Comparison of ENCODE assay signal across 16 cellular contexts in the genomic region with DNA sequence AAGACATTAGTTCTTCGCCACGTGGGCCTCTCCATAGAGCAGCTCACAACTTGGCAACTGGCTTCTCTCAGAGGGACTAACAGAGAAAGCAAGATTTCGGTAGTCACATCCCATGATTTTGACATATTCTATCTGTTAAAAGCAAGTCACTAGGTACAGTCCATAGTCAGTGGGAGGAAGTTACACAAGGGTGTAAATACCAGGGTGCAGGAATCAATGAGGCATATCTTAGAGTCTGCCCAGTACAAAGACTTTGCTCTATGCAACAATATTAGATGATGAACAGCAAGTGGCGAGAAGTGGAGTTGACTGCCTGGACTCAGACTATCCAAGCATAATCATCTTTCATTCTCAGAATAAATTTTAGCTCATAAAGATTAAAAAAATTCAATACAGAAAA.
DNase-seq lines count a peak whose midpoint lies in the region; ATAC-seq, FAIRE-seq and TF ChIP-seq lines count a peak whose summit lies in the region.
"Had no signal": no experiment of that assay in that cellular context is flagged by ENCODE, and none has a peak within 500 bp of the region (broad histone marks: within the 10 kb centered on the region; RNA-seq: fewer than 3 reads in every experiment).

No MANE protein-coding gene starts in this region.

- intact Hi-C loops in HepG2 (cut with micrococcal nuclease; ENCODE audit: unreplicated experiment) (no loop called here), right lobe of liver (cut with DNase I) (no loop called here), sciatic nerve (cut with DNase I) (no loop called here)

- H3K9me3 ChIP-seq in HepG2 (ENCODE audit: low read length) (no peaks in the 10 kb centered on the region), right lobe of liver (no peaks in the 10 kb centered on the region)
- H3K9me3 ChIP-seq: BLaER1, Caco-2 had no signal

- peak; percentile 86 for ATAC-seq in HepG2
- no peak for ATAC-seq in right lobe of liver
- peak; percentile 17 for ATAC-seq in sciatic nerve

- no peaks in the 10 kb centered on the region for H4K20me1 ChIP-seq in HepG2 (ENCODE audit: insufficient read depth, low read length)
- H4K20me1 ChIP-seq: BLaER1 had no signal

- no peaks in the 10 kb centered on the region for H3K36me3 ChIP-seq in HepG2 (replicated peaks in 1 of 2; ENCODE audit: control insufficient read depth in 1 of 2, insufficient read depth in 2 of 2, low read length in 2 of 2)
- H3K36me3 ChIP-seq in right lobe of liver: no peaks in the 10 kb centered on the region
- H3K36me3 ChIP-seq: BLaER1 had no signal

- in situ Hi-C loops in HepG2 (cut with HindIII; ENCODE audit: extremely low pct_ligation_motif_present, low pct_unique_long_range_greater_than_20kb): no loop called here

- no peak overlapping the region for H2AFZ ChIP-seq in HepG2 (ENCODE audit: low read length)
- H2AFZ ChIP-seq: GM23248 had no signal

- no peak for TF ChIP-seq CTCF in HepG2 (CRISPR knock-in tag; IDR thresholded peaks at IDR 0.05)
- TF ChIP-seq CTCF in right lobe of liver (IDR thresholded peaks at IDR 0.05): no peak

- TF ChIP-seq EP300 in HepG2 (IDR thresholded peaks at IDR 0.05; ENCODE audit: low read depth in 2 of 2, low read length in 2 of 2) (no peak), HepG2 (CRISPR knock-in tag; IDR thresholded peaks at IDR 0.05; ENCODE audit: borderline replicate concordance) (no peak)

- TF ChIP-seq POLR2A in HepG2 (IDR thresholded peaks at IDR 0.05; ENCODE audit: insufficient read depth in 1 of 2, low read depth in 2 of 2, low read length in 2 of 2) (no peak), right lobe of liver (IDR thresholded peaks at IDR 0.05) (no peak)

- no peak for FAIRE-seq in HepG2 (lab: Jason Lieb, UNC)

- DNase-seq in HepG2 (ENCODE audit: low spot score) (no peak), right lobe of liver (no peak), kidney tubule cell (ENCODE audit: low spot score) (peak; percentile 8), sciatic nerve (ENCODE audit: low spot score) (no peak), AG08395 (ENCODE audit: low spot score) (no peak), HCEC 1CT (no peak)
- no peak for DNase-seq in NK-92 treated with Interleukin-12 subunit alpha and Interleukin-12 subunit beta, amount 100 ng/mL, for 24 hours (lab: John Stamatoyannopoulos, UW)
- DNase-seq: AML-193; Caco-2; CD8-positive, alpha-beta memory T cell; DND-41; GDM1; GM23248; H9 had no signal

- H3K27ac ChIP-seq in HepG2 (ENCODE audit: extremely low read length, insufficient read depth, low read length) (no peak overlapping the region), right lobe of liver (no peak overlapping the region)
- H3K27ac ChIP-seq: 22Rv1, BLaER1, GM23248 had no signal

- BruUV-seq in HepG2 (replicated peaks; lab: Mats Ljungman, UMichigan): no TSS peak

- no peak overlapping the region for H3K9ac ChIP-seq in HepG2 (ENCODE audit: insufficient read depth, low read depth, low read length)
- H3K9ac ChIP-seq: BLaER1, GM23248 had no signal

- CTCF ChIA-PET in HepG2 (lab: Yijun Ruan, JAX; ENCODE audit: low intra/inter-chr PET ratio, low total read pairs): no interaction called here

- POLR2A ChIA-PET in HepG2 (lab: Yijun Ruan, JAX): no interaction called here

- H3K4me3 ChIP-seq in HepG2 (replicated peaks in 1 of 3; ENCODE audit: insufficient read depth in 1 of 3, low read depth in 2 of 3, low read length in 3 of 3) (no peak overlapping the region), right lobe of liver (no peak overlapping the region)
- H3K4me3 ChIP-seq: BLaER1, GM23248 had no signal

- no peaks in the 10 kb centered on the region; the same call in 1 of the 2 replicates for H3K4me1 ChIP-seq in HepG2 (ENCODE audit: insufficient read depth, low read length)
- no peaks in the 10 kb centered on the region for H3K4me1 ChIP-seq in right lobe of liver
- H3K4me1 ChIP-seq: BLaER1, Caco-2 had no signal

- H3K4me2 ChIP-seq in HepG2 (ENCODE audit: low read depth, low read length): no peak overlapping the region
- H3K4me2 ChIP-seq: BLaER1 had no signal

- H3K27me3 ChIP-seq in HepG2 (ENCODE audit: control insufficient read depth in 1 of 2, insufficient read depth in 2 of 2, low read length in 2 of 2): no peaks in the 10 kb centered on the region
- no peaks in the 10 kb centered on the region for H3K27me3 ChIP-seq in right lobe of liver
- H3K27me3 ChIP-seq: BLaER1 had no signal

- H3K79me2 ChIP-seq in HepG2 (ENCODE audit: insufficient read depth, low read length): no peaks in the 10 kb centered on the region

- TF ChIP-seq RAD21 in HepG2 (CRISPR knock-in tag; IDR thresholded peaks at IDR 0.05): no peak

- 16% methylated on average over 4 of the region's 4 CpGs for WGBS in HepG2 (ENCODE audit: low lambda C conversion rate)
- WGBS in right lobe of liver (ENCODE audit: insufficient coverage, low coverage, low lambda C conversion rate, missing lambda C conversion rate): 91% methylated on average over 2 of the region's 4 CpGs

TF ChIP-seq in HepG2, 621 proteins besides CTCF, POLR2A, EP300 and RAD21:
- TF ChIP-seq, protein P1, sequence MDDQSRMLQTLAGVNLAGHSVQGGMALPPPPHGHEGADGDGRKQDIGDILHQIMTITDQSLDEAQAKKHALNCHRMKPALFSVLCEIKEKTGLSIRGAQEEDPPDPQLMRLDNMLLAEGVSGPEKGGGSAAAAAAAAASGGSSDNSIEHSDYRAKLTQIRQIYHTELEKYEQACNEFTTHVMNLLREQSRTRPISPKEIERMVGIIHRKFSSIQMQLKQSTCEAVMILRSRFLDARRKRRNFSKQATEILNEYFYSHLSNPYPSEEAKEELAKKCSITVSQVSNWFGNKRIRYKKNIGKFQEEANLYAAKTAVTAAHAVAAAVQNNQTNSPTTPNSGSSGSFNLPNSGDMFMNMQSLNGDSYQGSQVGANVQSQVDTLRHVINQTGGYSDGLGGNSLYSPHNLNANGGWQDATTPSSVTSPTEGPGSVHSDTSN (CRISPR knock-in tag; IDR thresholded peaks at IDR 0.05; ENCODE audit: borderline replicate concordance): no peak
- TF ChIP-seq HNF4A (CRISPR knock-in tag; IDR thresholded peaks at IDR 0.05) (0 out of 2 replicates have a peak, but pooled peaks have one; percentile 17), CBX5 (CRISPR knock-in tag; IDR thresholded peaks at IDR 0.05; ENCODE audit: borderline replicate concordance) (no peak), ZSCAN20 (CRISPR knock-in tag; IDR thresholded peaks at IDR 0.05; ENCODE audit: borderline replicate concordance) (no peak), HMG20A (CRISPR knock-in tag; IDR thresholded peaks at IDR 0.05; ENCODE audit: borderline replicate concordance) (no peak)
- TF ChIP-seq, protein P2, sequence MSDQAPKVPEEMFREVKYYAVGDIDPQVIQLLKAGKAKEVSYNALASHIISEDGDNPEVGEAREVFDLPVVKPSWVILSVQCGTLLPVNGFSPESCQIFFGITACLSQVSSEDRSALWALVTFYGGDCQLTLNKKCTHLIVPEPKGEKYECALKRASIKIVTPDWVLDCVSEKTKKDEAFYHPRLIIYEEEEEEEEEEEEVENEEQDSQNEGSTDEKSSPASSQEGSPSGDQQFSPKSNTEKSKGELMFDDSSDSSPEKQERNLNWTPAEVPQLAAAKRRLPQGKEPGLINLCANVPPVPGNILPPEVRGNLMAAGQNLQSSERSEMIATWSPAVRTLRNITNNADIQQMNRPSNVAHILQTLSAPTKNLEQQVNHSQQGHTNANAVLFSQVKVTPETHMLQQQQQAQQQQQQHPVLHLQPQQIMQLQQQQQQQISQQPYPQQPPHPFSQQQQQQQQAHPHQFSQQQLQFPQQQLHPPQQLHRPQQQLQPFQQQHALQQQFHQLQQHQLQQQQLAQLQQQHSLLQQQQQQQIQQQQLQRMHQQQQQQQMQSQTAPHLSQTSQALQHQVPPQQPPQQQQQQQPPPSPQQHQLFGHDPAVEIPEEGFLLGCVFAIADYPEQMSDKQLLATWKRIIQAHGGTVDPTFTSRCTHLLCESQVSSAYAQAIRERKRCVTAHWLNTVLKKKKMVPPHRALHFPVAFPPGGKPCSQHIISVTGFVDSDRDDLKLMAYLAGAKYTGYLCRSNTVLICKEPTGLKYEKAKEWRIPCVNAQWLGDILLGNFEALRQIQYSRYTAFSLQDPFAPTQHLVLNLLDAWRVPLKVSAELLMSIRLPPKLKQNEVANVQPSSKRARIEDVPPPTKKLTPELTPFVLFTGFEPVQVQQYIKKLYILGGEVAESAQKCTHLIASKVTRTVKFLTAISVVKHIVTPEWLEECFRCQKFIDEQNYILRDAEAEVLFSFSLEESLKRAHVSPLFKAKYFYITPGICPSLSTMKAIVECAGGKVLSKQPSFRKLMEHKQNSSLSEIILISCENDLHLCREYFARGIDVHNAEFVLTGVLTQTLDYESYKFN (CRISPR knock-in tag; conservative IDR thresholded peaks at IDR 0.05): 0 out of 2 replicates have a peak, but pooled peaks have one; percentile 14
- TF ChIP-seq, protein P3, sequence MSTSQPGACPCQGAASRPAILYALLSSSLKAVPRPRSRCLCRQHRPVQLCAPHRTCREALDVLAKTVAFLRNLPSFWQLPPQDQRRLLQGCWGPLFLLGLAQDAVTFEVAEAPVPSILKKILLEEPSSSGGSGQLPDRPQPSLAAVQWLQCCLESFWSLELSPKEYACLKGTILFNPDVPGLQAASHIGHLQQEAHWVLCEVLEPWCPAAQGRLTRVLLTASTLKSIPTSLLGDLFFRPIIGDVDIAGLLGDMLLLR (CRISPR knock-in tag; IDR thresholded peaks at IDR 0.05): no peak

Comparison
In these comparisons a context has a peak if more than half of its experiments do, and no peak if none do; other contexts are left out.
1. ATAC-seq: peak in HepG2 (single experiment) and sciatic nerve (single experiment); none in right lobe of liver (0 of 4).